8 cellular contexts compared by ENCODE assay signal in the genomic region with DNA sequence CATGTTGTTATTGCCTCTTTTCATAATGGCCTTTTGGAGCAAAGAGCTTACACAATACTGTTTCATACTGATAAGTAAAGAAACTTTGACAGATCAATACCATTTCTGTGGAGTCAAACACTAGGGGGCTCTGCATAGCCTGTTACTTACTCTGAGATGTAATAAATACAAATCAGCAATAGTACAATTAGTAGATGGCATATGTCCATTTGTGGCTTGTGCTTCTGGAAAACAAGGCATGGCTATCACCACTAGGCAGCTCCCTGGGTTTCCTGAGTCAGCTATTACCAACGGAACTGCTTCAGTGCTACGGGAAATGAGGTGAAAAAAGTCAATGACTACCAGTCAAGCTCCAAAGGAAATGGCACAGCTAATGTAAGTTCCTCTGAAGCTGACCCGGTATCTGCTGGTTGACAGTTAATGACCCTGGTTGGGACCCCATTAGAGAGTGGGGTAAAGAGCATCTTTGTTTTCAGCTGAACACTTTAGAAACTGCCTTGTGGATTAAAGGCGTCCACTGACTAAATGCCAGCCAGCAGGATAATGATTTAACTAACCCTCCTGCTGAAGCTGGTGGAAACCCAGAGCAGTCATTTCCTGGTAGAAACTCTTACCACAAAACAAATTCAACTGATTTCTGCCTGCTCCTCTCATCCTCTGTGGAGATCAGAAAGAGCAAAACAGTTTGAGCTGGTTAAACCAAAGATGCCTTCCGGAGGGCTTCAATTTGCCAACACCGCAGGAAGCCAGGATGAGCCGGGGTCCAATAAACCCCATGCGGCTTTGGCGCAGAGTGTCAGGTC.
DNase-seq lines count a peak whose midpoint lies in the region; ATAC-seq, FAIRE-seq and TF ChIP-seq lines count a peak whose summit lies in the region.
"Had no signal": no experiment of that assay in that cellular context is flagged by ENCODE, and none has a peak within 500 bp of the region (broad histone marks: within the 10 kb centered on the region; RNA-seq: fewer than 3 reads in every experiment).

No MANE protein-coding gene starts in this region.

- H3K9me1 ChIP-seq in K562 (ENCODE audit: control insufficient read depth, insufficient read depth, low read length), result no peaks in the 10 kb centered on the region

- 18% methylated on average over 9 of the region's 9 CpGs for WGBS in K562 (ENCODE audit: insufficient coverage, low coverage, missing lambda C conversion rate)
- 18 to 32% methylated on average over 9 of the region's 9 CpGs for WGBS in lung, 2 donors

- TF ChIP-seq RAD21 in K562 (CRISPR knock-in tag; conservative IDR thresholded peaks at IDR 0.05 in 1 of 2, IDR thresholded peaks at IDR 0.05 in 1 of 2), result peak in 1 of 2 experiments; percentile 13; a peak in 1 of 4 replicates

- H3K9ac ChIP-seq in K562 (ENCODE audit: insufficient read depth in 1 of 2, low read depth in 2 of 2, low read length in 2 of 2), result no peak overlapping the region

- POLR2A ChIA-PET in K562 (lab: Yijun Ruan, JAX), result interaction anchor here (0.6 to 0.8 kb wide), 2 partner anchors 9 to 10 kb away, joined by 3 read pairs; no protein-coding TSS in a partner anchor

- no peak for ATAC-seq in K562
- peak; percentile 27 for ATAC-seq in lung (ENCODE audit: insufficient read depth, low FRiP score)
- no peak for ATAC-seq in GM18858 (IDR thresholded peaks at IDR 0.05; ENCODE audit: unreplicated experiment)

- H3K27me3 ChIP-seq in K562 (ENCODE audit: control insufficient read depth in 2 of 2, insufficient read depth in 2 of 2, low read length in 2 of 2) (peaks cover 0 to 4% of the 10 kb centered on the region in 2 experiments; a peak in 2 of 5 replicates), lung (ENCODE audit: control insufficient read depth, insufficient read depth) (no peaks in the 10 kb centered on the region)

- H4K20me1 ChIP-seq in K562 (replicated peaks; ENCODE audit: control insufficient read depth, insufficient read depth, low read length), result no peaks in the 10 kb centered on the region

- BruUV-seq in K562 (replicated peaks; lab: Mats Ljungman, UMichigan), result no TSS peak

- H3K4me3 ChIP-seq in K562 (no peak overlapping the region), lung (no peak overlapping the region)

- intact Hi-C loops in K562 (cut with micrococcal nuclease), result loop anchor here (5.0 kb wide), 1 partner anchor 332 kb away; no protein-coding TSS in a partner anchor

- no peak overlapping the region for H2AFZ ChIP-seq in K562 (ENCODE audit: low read depth, low read length)

- no peaks in the 10 kb centered on the region for H3K36me3 ChIP-seq in K562 (ENCODE audit: control insufficient read depth, insufficient read depth, low read length)
- no peaks in the 10 kb centered on the region for H3K36me3 ChIP-seq in lung (ENCODE audit: control insufficient read depth in 2 of 2, insufficient read depth in 2 of 2, low read length in 2 of 2)

- in situ Hi-C loops in K562 (cut with MboI), result no loop called here

- no peak overlapping the region for H3K4me2 ChIP-seq in K562 (ENCODE audit: insufficient read depth, low read length)

- DNase-seq in OCI-M1 (lab: John Stamatoyannopoulos, UW) (peak; percentile 26), K562 (ENCODE audit: extremely low read depth in 1 of 4, low spot score in 3 of 4) (peak in 1 of 4 experiments; percentile 3), lung (ENCODE audit: low spot score) (no peak), NCI-H2107 (lab: John Stamatoyannopoulos, UW) (no peak), LoVo (ENCODE audit: low spot score) (no peak)

- no peaks in the 10 kb centered on the region for H3K79me2 ChIP-seq in K562 (ENCODE audit: control insufficient read depth, insufficient read depth, low read length)

- no peak for FAIRE-seq in K562 (lab: Jason Lieb, UNC)
- FAIRE-seq: TTC549 had no signal

- CTCF ChIA-PET in K562 (lab: Yijun Ruan, JAX; ENCODE audit: low intra/inter-chr PET ratio), result no interaction called here

- H3K4me1 ChIP-seq in K562 (replicated peaks in 1 of 2; ENCODE audit: control insufficient read depth in 2 of 2, insufficient read depth in 2 of 2, low read length in 2 of 2) (no peaks in the 10 kb centered on the region), lung (ENCODE audit: control insufficient read depth in 2 of 2, insufficient read depth in 2 of 2, low read length in 2 of 2) (no peaks in the 10 kb centered on the region)

- no peak for TF ChIP-seq EP300 in K562 (IDR thresholded peaks at IDR 0.05; ENCODE audit: low read length)

- TF ChIP-seq CTCF in GM12874 (IDR thresholded peaks at IDR 0.05; ENCODE audit: insufficient read depth, low read depth, low read length), result peak; percentile 27; the same call in 1 of the 2 replicates
- TF ChIP-seq CTCF in K562 (IDR thresholded peaks at IDR 0.05 in 2 of 3, conservative IDR thresholded peaks at IDR 0.05 in 1 of 3; ENCODE audit: insufficient read depth in 2 of 3, low read depth in 1 of 3, low read length in 3 of 3), result 0 out of 6 replicates have a peak, but pooled peaks of 2 of the 3 experiments have one; percentile 13 to 19
- no peak for TF ChIP-seq CTCF in lung (IDR thresholded peaks at IDR 0.05; ENCODE audit: control extremely low read depth, extremely low read depth)

- TF ChIP-seq POLR2A in K562 (conservative IDR thresholded peaks at IDR 0.05), result no peak

- H3K27ac ChIP-seq in K562 (ENCODE audit: extremely low read depth, low read depth, low read length) (no peak overlapping the region), lung (ENCODE audit: low read depth in 1 of 2, low read length in 1 of 2) (no peak overlapping the region)

- H3K9me3 ChIP-seq in K562 (replicated peaks; ENCODE audit: control insufficient read depth, insufficient read depth, low read depth, low read length) (no peaks in the 10 kb centered on the region), lung (ENCODE audit: control insufficient read depth in 2 of 2, insufficient read depth in 1 of 2, low read length in 1 of 2) (no peaks in the 10 kb centered on the region)

TF ChIP-seq in K562, 482 proteins besides CTCF, POLR2A, EP300 and RAD21:
- TF ChIP-seq PML (IDR thresholded peaks at IDR 0.05; ENCODE audit: low read length), result no peak
- TF ChIP-seq ERF (CRISPR knock-in tag; IDR thresholded peaks at IDR 0.05), result no peak
- no peak for TF ChIP-seq ZC3H8 (IDR thresholded peaks at IDR 0.05)
- no peak for TF ChIP-seq ZNF77 (CRISPR knock-in tag; IDR thresholded peaks at IDR 0.05)
- TF ChIP-seq PTTG1 (tag; IDR thresholded peaks at IDR 0.05; ENCODE audit: low read depth), result no peak
- TF ChIP-seq MAFG (tag; conservative IDR thresholded peaks at IDR 0.05), result peak; percentile 31; the same call in 1 of the 2 replicates
- no peak for TF ChIP-seq SMC3 (conservative IDR thresholded peaks at IDR 0.05; ENCODE audit: insufficient read depth, low read depth, low read length)
- no peak for TF ChIP-seq MCM2 (IDR thresholded peaks at IDR 0.05; ENCODE audit: low read depth)
- TF ChIP-seq CSDE1 (IDR thresholded peaks at IDR 0.05), result no peak
- TF ChIP-seq ZNF395 (CRISPR knock-in tag; IDR thresholded peaks at IDR 0.05), result no peak
- TF ChIP-seq RBM34 (IDR thresholded peaks at IDR 0.05; ENCODE audit: borderline replicate concordance, insufficient read depth, low read length), result no peak
- no peak for TF ChIP-seq FUS (optimal IDR thresholded peaks at IDR 0.05; ENCODE audit: low read depth, low read length)
- TF ChIP-seq GTF2F1 (IDR thresholded peaks at IDR 0.05; ENCODE audit: low read depth, low read length), result no peak
- TF ChIP-seq SMAD1 (IDR thresholded peaks at IDR 0.05; ENCODE audit: low read depth, low read length, partially characterized antibody), result no peak
- TF ChIP-seq C11orf30 (IDR thresholded peaks at IDR 0.05; ENCODE audit: low read depth), result peak; percentile 33
- no peak for TF ChIP-seq ZSCAN29 (IDR thresholded peaks at IDR 0.05)
- TF ChIP-seq POLR2AphosphoS5 (IDR thresholded peaks at IDR 0.05; ENCODE audit: control insufficient read depth, insufficient read depth, low read depth, low read length), result no peak
- TF ChIP-seq ZNF316 (IDR thresholded peaks at IDR 0.05), result peak; percentile 56
- TF ChIP-seq EP400 (IDR thresholded peaks at IDR 0.05), result no peak
- TF ChIP-seq, protein P1, sequence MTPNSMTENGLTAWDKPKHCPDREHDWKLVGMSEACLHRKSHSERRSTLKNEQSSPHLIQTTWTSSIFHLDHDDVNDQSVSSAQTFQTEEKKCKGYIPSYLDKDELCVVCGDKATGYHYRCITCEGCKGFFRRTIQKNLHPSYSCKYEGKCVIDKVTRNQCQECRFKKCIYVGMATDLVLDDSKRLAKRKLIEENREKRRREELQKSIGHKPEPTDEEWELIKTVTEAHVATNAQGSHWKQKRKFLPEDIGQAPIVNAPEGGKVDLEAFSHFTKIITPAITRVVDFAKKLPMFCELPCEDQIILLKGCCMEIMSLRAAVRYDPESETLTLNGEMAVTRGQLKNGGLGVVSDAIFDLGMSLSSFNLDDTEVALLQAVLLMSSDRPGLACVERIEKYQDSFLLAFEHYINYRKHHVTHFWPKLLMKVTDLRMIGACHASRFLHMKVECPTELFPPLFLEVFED (CRISPR knock-in tag; conservative IDR thresholded peaks at IDR 0.05), result no peak
- TF ChIP-seq ZNF197 (CRISPR knock-in tag; IDR thresholded peaks at IDR 0.05; ENCODE audit: low read depth), result no peak
- TF ChIP-seq CTBP1 (IDR thresholded peaks at IDR 0.05; ENCODE audit: borderline replicate concordance), result no peak
